ENCODE assay signal across 13 cellular contexts in genomic region chr7:40763319-40764287, GRCh38.
DNase-seq lines count a peak whose midpoint lies in the region; ATAC-seq and TF ChIP-seq lines count a peak whose summit lies in the region.
"Had no signal": no experiment of that assay in that cellular context is flagged by ENCODE, and none has a peak within 500 bp of the region (broad histone marks: within the 10 kb centered on the region; RNA-seq: fewer than 3 reads in every experiment).

No MANE protein-coding gene starts in this region.

- H3K4me1 Mint-ChIP-seq in HFFc6 (ENCODE audit: low read depth): peaks cover 26% of the 10 kb centered on the region
- no peaks in the 10 kb centered on the region for H3K4me1 Mint-ChIP-seq in activated CD8-positive, alpha-beta T cell treated with anti-CD3 and anti-CD28 coated beads for 36 hours (ENCODE audit: low read depth)
- H3K4me1 Mint-ChIP-seq: activated CD4-positive, alpha-beta T cell treated with anti-CD3 and anti-CD28 coated beads for 36 hours; activated naive CD4-positive, alpha-beta T cell treated with anti-CD3 and anti-CD28 coated beads, Interleukin-2, amount 50 U/mL, for 24 hours had no signal

- peaks cover 19% of the 10 kb centered on the region for H3K4me1 ChIP-seq in adipocyte (ENCODE audit: control insufficient read depth, insufficient read depth, low read length)

- H3K4me3 Mint-ChIP-seq in HFFc6: no peak overlapping the region
- H3K4me3 Mint-ChIP-seq in activated CD8-positive, alpha-beta T cell treated with anti-CD3 and anti-CD28 coated beads for 36 hours: no peak overlapping the region
- H3K4me3 Mint-ChIP-seq: activated CD4-positive, alpha-beta T cell treated with anti-CD3 and anti-CD28 coated beads for 36 hours; activated naive CD4-positive, alpha-beta T cell treated with anti-CD3 and anti-CD28 coated beads, Interleukin-2, amount 50 U/mL, for 24 hours had no signal

- TF ChIP-seq CTCF in AG04450 (IDR thresholded peaks at IDR 0.05; ENCODE audit: low read depth, low read length) (peak; percentile 76), HFFc6 (IDR thresholded peaks at IDR 0.05) (peak; percentile 56)
- no peak for TF ChIP-seq CTCF in activated CD8-positive, alpha-beta T cell treated with anti-CD3 and anti-CD28 coated beads for 36 hours (IDR thresholded peaks at IDR 0.05)

- peak overlapping the region; percentile 25 for H3K27ac ChIP-seq in AG04450 (ENCODE audit: low read depth, low read length)
- H3K27ac ChIP-seq: BLaER1 treated with 17β-estradiol and CSF1 and Interleukin-3, amounts not matched to agents 10 nM and 100 nM had no signal

- H3K27me3 ChIP-seq in AG04450 (ENCODE audit: control insufficient read depth, insufficient read depth, low read length) (no peaks in the 10 kb centered on the region), adipocyte (replicated peaks; ENCODE audit: control insufficient read depth, insufficient read depth, low read length) (no peaks in the 10 kb centered on the region)
- H3K27me3 ChIP-seq: BLaER1 treated with 17β-estradiol and CSF1 and Interleukin-3, amounts not matched to agents 10 nM and 100 nM had no signal

- H3K36me3 Mint-ChIP-seq in HFFc6 (ENCODE audit: low read depth): no peaks in the 10 kb centered on the region
- H3K36me3 Mint-ChIP-seq in activated CD8-positive, alpha-beta T cell treated with anti-CD3 and anti-CD28 coated beads for 36 hours (ENCODE audit: low read depth): no peaks in the 10 kb centered on the region
- H3K36me3 Mint-ChIP-seq: activated naive CD4-positive, alpha-beta T cell treated with anti-CD3 and anti-CD28 coated beads, Interleukin-2, amount 50 U/mL, for 24 hours had no signal

- H3K4me3 ChIP-seq in AG04450 (ENCODE audit: low read depth, low read length) (peak overlapping the region; percentile 35), adipocyte (ENCODE audit: low read length) (no peak overlapping the region)
- H3K4me3 ChIP-seq: BLaER1 treated with 17β-estradiol and CSF1 and Interleukin-3, amounts not matched to agents 10 nM and 100 nM; lung had no signal

- no peaks in the 10 kb centered on the region; the same call in 1 of the 2 replicates for H3K27me3 Mint-ChIP-seq in HFFc6 (ENCODE audit: insufficient read depth)
- H3K27me3 Mint-ChIP-seq in activated CD8-positive, alpha-beta T cell treated with anti-CD3 and anti-CD28 coated beads for 36 hours: no peaks in the 10 kb centered on the region
- H3K27me3 Mint-ChIP-seq: activated CD4-positive, alpha-beta T cell treated with anti-CD3 and anti-CD28 coated beads for 36 hours; activated naive CD4-positive, alpha-beta T cell treated with anti-CD3 and anti-CD28 coated beads, Interleukin-2, amount 50 U/mL, for 24 hours had no signal

- DNase-seq in AG04450 (ENCODE audit: low read depth, low spot score) (peak; percentile 54), HFFc6 (peak; percentile 31), adipocyte (ENCODE audit: low read depth) (peak; percentile 91), iris pigment epithelial cell (ENCODE audit: low read depth) (peak; percentile 56)
- no peak for DNase-seq in activated CD8-positive, alpha-beta T cell treated with anti-CD3 and anti-CD28 coated beads for 36 hours
- DNase-seq in activated CD4-positive, CD25-positive, alpha-beta regulatory T cell (lab: John Stamatoyannopoulos, UW): no peak
- DNase-seq: activated CD4-positive, alpha-beta T cell treated with anti-CD3 and anti-CD28 coated beads for 36 hours; stimulated activated naive CD4-positive, alpha-beta T cell had no signal

- H3K36me3 ChIP-seq in adipocyte (ENCODE audit: control insufficient read depth, insufficient read depth, low read length, severe bottlenecking): no peaks in the 10 kb centered on the region
- H3K36me3 ChIP-seq: BLaER1 treated with 17β-estradiol and CSF1 and Interleukin-3, amounts not matched to agents 10 nM and 100 nM had no signal

- CTCF ChIA-PET in AG04450 (lab: Charles Lee): interaction anchor here (0.6 to 6.1 kb wide), 15 partner anchors 14 to 942 kb away, joined by 3 to 59 read pairs (median 4); partner anchors contain the start of gene INHBA
- CTCF ChIA-PET in activated CD8-positive, alpha-beta T cell treated with anti-CD3 and anti-CD28 coated beads for 36 hours (lab: Charles Lee): no interaction called here

- ATAC-seq in GM19351 (IDR thresholded peaks at IDR 0.05; ENCODE audit: unreplicated experiment) (no peak), HG02678 (IDR thresholded peaks at IDR 0.05; ENCODE audit: unreplicated experiment) (no peak)
- ATAC-seq in activated CD8-positive, alpha-beta T cell treated with anti-CD3 and anti-CD28 coated beads for 36 hours: no peak
- ATAC-seq: activated CD4-positive, alpha-beta T cell treated with anti-CD3 and anti-CD28 coated beads for 36 hours had no signal

- H3K9me3 ChIP-seq in AG04450 (ENCODE audit: control insufficient read depth, insufficient read depth, low read length) (no peaks in the 10 kb centered on the region), adipocyte (ENCODE audit: control insufficient read depth, low read length) (no peaks in the 10 kb centered on the region)
- H3K9me3 ChIP-seq: BLaER1 treated with 17β-estradiol and CSF1 and Interleukin-3, amounts not matched to agents 10 nM and 100 nM had no signal

- H3K27ac Mint-ChIP-seq in HFFc6: peak overlapping the region; percentile 52
- H3K27ac Mint-ChIP-seq in activated CD8-positive, alpha-beta T cell treated with anti-CD3 and anti-CD28 coated beads for 36 hours: no peak overlapping the region
- H3K27ac Mint-ChIP-seq: activated CD4-positive, alpha-beta T cell treated with anti-CD3 and anti-CD28 coated beads for 36 hours; activated naive CD4-positive, alpha-beta T cell treated with anti-CD3 and anti-CD28 coated beads, Interleukin-2, amount 50 U/mL, for 24 hours had no signal

- POLR2A ChIA-PET in AG04450 (lab: Yijun Ruan, JAX): interaction anchor here (1.0 to 1.3 kb wide), 6 partner anchors 62 to 942 kb away, joined by 3 to 7 read pairs (median 4); partner anchors contain the start of gene INHBA
- POLR2A ChIA-PET in activated CD8-positive, alpha-beta T cell treated with anti-CD3 and anti-CD28 coated beads for 36 hours (lab: Charles Lee): no interaction called here

- no peaks in the 10 kb centered on the region for H3K9me3 Mint-ChIP-seq in HFFc6
- no peaks in the 10 kb centered on the region for H3K9me3 Mint-ChIP-seq in activated CD8-positive, alpha-beta T cell treated with anti-CD3 and anti-CD28 coated beads for 36 hours
- H3K9me3 Mint-ChIP-seq: activated naive CD4-positive, alpha-beta T cell treated with anti-CD3 and anti-CD28 coated beads, Interleukin-2, amount 50 U/mL, for 24 hours had no signal

- peak overlapping the region; percentile 31 for H3K9ac ChIP-seq in adipocyte (ENCODE audit: low read length)
- H3K9ac ChIP-seq: BLaER1 treated with 17β-estradiol and CSF1 and Interleukin-3, amounts not matched to agents 10 nM and 100 nM had no signal

- intact Hi-C loops in activated CD8-positive, alpha-beta T cell treated with anti-CD3 and anti-CD28 coated beads for 36 hours (cut with micrococcal nuclease): no loop called here

Comparison
In these comparisons a context has a peak if more than half of its experiments do, and no peak if none do; other contexts are left out.
1. DNase-seq: peak in AG04450 (single experiment), HFFc6 (single experiment), adipocyte (single experiment) and iris pigment epithelial cell (single experiment); none in activated CD8-positive, alpha-beta T cell treated with anti-CD3 and anti-CD28 coated beads for 36 hours (single experiment) and activated CD4-positive, CD25-positive, alpha-beta regulatory T cell (0 of 4).